In genomic region chr2:121736140-121736461, GRCh38 we compare ENCODE assay signal across 8 cellular contexts. TPM values are rescaled to one million over a fixed set of nuclear protein-coding genes. Genes with fewer than 3 reads are reported as not detected.
DNase-seq lines count a peak whose midpoint lies in the region; ATAC-seq, FAIRE-seq and TF ChIP-seq lines count a peak whose summit lies in the region.

No MANE protein-coding gene starts in this region.

- peaks cover 4% of the 10 kb centered on the region for H3K23me2 ChIP-seq in H1 (ENCODE audit: low read depth, low read length)

- H4K8ac ChIP-seq in H1 (ENCODE audit: extremely low read depth, insufficient read depth, low read length) = no peak overlapping the region

- POLR2A ChIA-PET in CD8-positive, alpha-beta T cell (lab: Charles Lee) = interaction anchor here (0.9 to 3.6 kb wide), 6 partner anchors 11 to 207 kb away, joined by 3 to 37 read pairs (median 11); partner anchors contain the start of genes CLASP1, RNU4ATAC and TSN
- POLR2A ChIA-PET in H1 (lab: Charles Lee; ENCODE audit: partially characterized antibody) = interaction anchor here (1.1 to 2.6 kb wide), 12 partner anchors 9 to 206 kb away, joined by 3 to 22 read pairs (median 4); partner anchors contain the start of genes RNU4ATAC and TSN

- WGBS in H1 (ENCODE audit: extremely low coverage in 1 of 2, insufficient coverage in 1 of 2, insufficient read length in 1 of 2, insufficient replicate concordance in 2 of 2, low coverage in 1 of 2, low lambda C conversion rate in 2 of 2, missing lambda C conversion rate in 1 of 2), 2 experiments = 2% methylated on average over 8 of the region's 8 CpGs; no CpG with 5 or more reads in 1 of the 2 experiments

- no peak for TF ChIP-seq RAD21 in H1 (IDR thresholded peaks at IDR 0.05 in 1 of 2, conservative IDR thresholded peaks at IDR 0.05 in 1 of 2; ENCODE audit: low read depth in 2 of 2, low read length in 2 of 2)

- H3K9me3 ChIP-seq in CD8-positive, alpha-beta T cell (ENCODE audit: low read length) = no peaks in the 10 kb centered on the region
- no peaks in the 10 kb centered on the region for H3K9me3 ChIP-seq in H1 (ENCODE audit: insufficient read depth in 2 of 2, low read depth in 1 of 2, low read length in 1 of 2)

- H3K4me3 ChIP-seq in CD8-positive, alpha-beta T cell (ENCODE audit: low read depth, low read length) = peak overlapping the region; percentile 78
- peak overlapping the region; percentile 96 for H3K4me3 ChIP-seq in NB4 (ENCODE audit: low read depth, low read length)
- peak overlapping the region; percentile 79 to 97 (median 96) for H3K4me3 ChIP-seq in H1 (ENCODE audit: extremely low read depth in 1 of 4, insufficient read depth in 2 of 4, low read depth in 3 of 4, low read length in 4 of 4)

- peak overlapping the region; percentile 97 for H3K27ac Mint-ChIP-seq in CD8-positive, alpha-beta T cell
- H3K27ac Mint-ChIP-seq in osteocyte (ENCODE audit: unreplicated experiment) = peak overlapping the region; percentile 89

- H2AFZ ChIP-seq in H1 (ENCODE audit: low read length) = 0 out of 2 replicates have a peak overlapping the region, but pooled peaks have one; percentile 3

- peak overlapping the region; percentile 8 for H4K5ac ChIP-seq in H1 (ENCODE audit: insufficient read length, low read depth, low read length)

- TF ChIP-seq CTCF in CD8-positive, alpha-beta T cell (IDR thresholded peaks at IDR 0.05) = no peak
- TF ChIP-seq CTCF in NB4 (IDR thresholded peaks at IDR 0.05; ENCODE audit: low read depth, low read length) = no peak
- TF ChIP-seq CTCF in H1 (IDR thresholded peaks at IDR 0.05; ENCODE audit: control extremely low read depth in 1 of 3, insufficient read depth in 1 of 3, low read depth in 1 of 3, low read length in 3 of 3) = no peak
- TF ChIP-seq CTCF in osteocyte (IDR thresholded peaks at IDR 0.05) = no peak

- no peak for ATAC-seq in CD8-positive, alpha-beta T cell
- ATAC-seq in activated CD4-positive, CD25-positive, alpha-beta regulatory T cell treated with anti-CD3 and anti-CD28 coated beads, Interleukin-2, amount 50 U/mL, for 24 hours = no peak

- no peak for TF ChIP-seq EP300 in H1 (IDR thresholded peaks at IDR 0.05; ENCODE audit: borderline replicate concordance in 1 of 2, low read depth in 2 of 2, low read length in 2 of 2)

- H3K23ac ChIP-seq in H1 (ENCODE audit: insufficient read length) = no peak overlapping the region

- no peak for TF ChIP-seq POLR2A in NB4 (IDR thresholded peaks at IDR 0.05; ENCODE audit: extremely low read depth, insufficient read length)
- TF ChIP-seq POLR2A in H1 (IDR thresholded peaks at IDR 0.05; ENCODE audit: control extremely low read depth in 1 of 2, low read depth in 2 of 2, low read length in 2 of 2) = no peak

- peak overlapping the region; percentile 68 for H4K91ac ChIP-seq in H1 (replicated peaks; ENCODE audit: insufficient read length, low read length)

- peaks cover 0 to 12% of the 10 kb centered on the region in 2 experiments for H4K20me1 ChIP-seq in H1 (replicated peaks in 1 of 2; ENCODE audit: control insufficient read depth in 1 of 2, insufficient read depth in 2 of 2, low read length in 2 of 2)

- peak overlapping the region; percentile 81 to 97 (median 86) for H3K9ac ChIP-seq in H1 (replicated peaks in 1 of 4; ENCODE audit: extremely low read depth in 1 of 4, low read depth in 3 of 4, low read length in 3 of 4)

- H3K36me3 Mint-ChIP-seq in CD8-positive, alpha-beta T cell = peaks cover 40% of the 10 kb centered on the region
- H3K36me3 Mint-ChIP-seq in osteocyte (ENCODE audit: unreplicated experiment) = peaks cover 15% of the 10 kb centered on the region

- DNase-seq in CD8-positive, alpha-beta T cell = no peak
- peak; percentile 25 for DNase-seq in NB4 (ENCODE audit: low read depth)
- no peak for DNase-seq in H1 (ENCODE audit: low read depth in 1 of 2, low spot score in 2 of 2)
- DNase-seq in osteocyte (ENCODE audit: extremely low spot score, unreplicated experiment) = no peak
- no peak for DNase-seq in stimulated activated CD4-positive, alpha-beta T cell treated with anti-CD3 and anti-CD28 coated beads, Interleukin-1b, Interleukin-23, amount 100 ng/mL, for 48 hours
- DNase-seq in stimulated activated CD4-positive, alpha-beta T cell treated with anti-CD3 and anti-CD28 coated beads, Interleukin-2, amount 100 ng/mL, for 48 hours = no peak
- no peak for DNase-seq in inferior parietal cortex (ENCODE audit: extremely low spot score)

- peak overlapping the region; percentile 70 to 87 for H3K4me2 ChIP-seq in H1 (ENCODE audit: insufficient read depth in 1 of 2, low read depth in 2 of 2, low read length in 2 of 2)

- H3K27me3 Mint-ChIP-seq in CD8-positive, alpha-beta T cell (ENCODE audit: low read depth) = no peaks in the 10 kb centered on the region
- no peaks in the 10 kb centered on the region for H3K27me3 Mint-ChIP-seq in osteocyte (ENCODE audit: unreplicated experiment)

- H3K56ac ChIP-seq in H1 (replicated peaks; ENCODE audit: insufficient read length, low read depth, low read length) = no peak overlapping the region

- H3K27ac ChIP-seq in CD8-positive, alpha-beta T cell (ENCODE audit: low read depth, low read length) = peak overlapping the region; percentile 83
- peak overlapping the region; percentile 12; the same call in 1 of the 2 replicates for H3K27ac ChIP-seq in H1 (ENCODE audit: low read depth, low read length)

- CTCF ChIA-PET in CD8-positive, alpha-beta T cell (lab: Charles Lee) = interaction anchor here (2.4 kb wide), 1 partner anchor 206 kb away, joined by 12 read pairs; the partner anchor contains the start of gene RNU4ATAC
- CTCF ChIA-PET in H1 (lab: Charles Lee; ENCODE audit: partially characterized antibody) = interaction anchor here (1.1 kb wide), 1 partner anchor 36 kb away, joined by 3 read pairs; no protein-coding TSS in a partner anchor

- peak overlapping the region; percentile 96 for H3K4me3 Mint-ChIP-seq in CD8-positive, alpha-beta T cell
- H3K4me3 Mint-ChIP-seq in osteocyte (ENCODE audit: unreplicated experiment) = peak overlapping the region; percentile 95

- no peak overlapping the region for H3K18ac ChIP-seq in H1 (ENCODE audit: extremely low read depth, low read length)

- H3K79me2 ChIP-seq in H1 (ENCODE audit: control insufficient read depth in 1 of 2, insufficient read depth in 2 of 2, low read length in 2 of 2) = peaks cover 10 to 27% of the 10 kb centered on the region in 2 experiments

- intact Hi-C loops in CD8-positive, alpha-beta T cell (cut with DNase I, micrococcal nuclease) = loop anchor here (1.0 to 10.0 kb wide), 3 partner anchors 87 to 1981 kb away; partner anchors contain the start of genes CLASP1 (in 2 of the 2), PTPN4 (in 2 of the 2) and RNU4ATAC (in 2 of the 2)

- no peak for FAIRE-seq in H1 (lab: Jason Lieb, UNC)

- peak overlapping the region; percentile 57 for H3K4ac ChIP-seq in H1 (replicated peaks; ENCODE audit: insufficient read length, low read depth, low read length)

- H2BK15ac ChIP-seq in H1 (ENCODE audit: low read length) = 0 out of 2 replicates have a peak overlapping the region, but pooled peaks have one; percentile 12

- H3K14ac ChIP-seq in H1 (ENCODE audit: insufficient read length) = peak overlapping the region; percentile 83

- H2AK5ac ChIP-seq in H1 (ENCODE audit: low read depth, low read length) = no peak overlapping the region

- H3K27me3 ChIP-seq in CD8-positive, alpha-beta T cell (ENCODE audit: insufficient read depth, low read length) = no peaks in the 10 kb centered on the region
- H3K27me3 ChIP-seq in H1 (replicated peaks in 1 of 4; ENCODE audit: control insufficient read depth in 3 of 4, extremely low read depth in 1 of 4, insufficient read depth in 3 of 4, low read length in 3 of 4) = no peaks in the 10 kb centered on the region

- no peaks in the 10 kb centered on the region for H3K79me1 ChIP-seq in H1 (ENCODE audit: low read depth, low read length)

- H2BK20ac ChIP-seq in H1 (ENCODE audit: low read length) = no peak overlapping the region

- no peak overlapping the region for H2BK12ac ChIP-seq in H1 (ENCODE audit: low read depth, low read length)

- peaks cover 50% of the 10 kb centered on the region for H3K4me1 Mint-ChIP-seq in CD8-positive, alpha-beta T cell (ENCODE audit: low read depth)
- H3K4me1 Mint-ChIP-seq in osteocyte (ENCODE audit: unreplicated experiment) = peaks cover 12% of the 10 kb centered on the region

- peaks cover 32% of the 10 kb centered on the region for H3K4me1 ChIP-seq in CD8-positive, alpha-beta T cell (ENCODE audit: insufficient read depth, low read length)
- H3K4me1 ChIP-seq in H1 (replicated peaks in 1 of 4; ENCODE audit: control insufficient read depth in 3 of 4, insufficient read depth in 4 of 4, low read length in 3 of 4) = peaks cover 0 to 5% (median 1%) of the 10 kb centered on the region in 4 experiments; a peak in 4 of 7 replicates

- H3K36me3 ChIP-seq in CD8-positive, alpha-beta T cell (ENCODE audit: insufficient read depth, low read length) = peaks cover 14% of the 10 kb centered on the region
- peaks cover 15 to 36% (median 22%) of the 10 kb centered on the region in 4 experiments for H3K36me3 ChIP-seq in H1 (ENCODE audit: control insufficient read depth in 2 of 4, insufficient read depth in 4 of 4, low read length in 3 of 4)

- H2BK5ac ChIP-seq in H1 (ENCODE audit: low read depth, low read length) = peak overlapping the region; percentile 79; the same call in 1 of the 2 replicates

- H3K9me3 Mint-ChIP-seq in CD8-positive, alpha-beta T cell = no peaks in the 10 kb centered on the region
- no peaks in the 10 kb centered on the region for H3K9me3 Mint-ChIP-seq in osteocyte (ENCODE audit: unreplicated experiment)

- no peak overlapping the region for H2BK120ac ChIP-seq in H1 (replicated peaks; ENCODE audit: low read depth, low read length)

RNA-seq across cellular contexts. Expression of gene NIFK, which starts 0.6 kb away (rescaled TPM):
- total RNA-seq in CD8-positive, alpha-beta T cell = 10 to 100 TPM; 43.0 to 49.6 TPM
- 99.3 and 117 TPM in 2 replicates for total RNA-seq in H1 (2021; fragmentation: NEBNext Ultra II Directional; extraction: Animal tissue kit (Norgen Biotek cat#: 25700))
- 12.2 and 24.4 TPM in 2 replicates for polyA plus RNA-seq in H1 (2011; rRNA removed)
- 28.9 TPM for polyA plus RNA-seq in H1 (2011; cell fraction: cytosol; rRNA removed)
- polyA plus RNA-seq in H1 (2011; cell fraction: nucleus; rRNA removed) = 9.9 TPM
- polyA plus RNA-seq in H1 (2012, experiment 1 of 2) = 38.2 to 75.3 TPM (median 47.9 TPM) in 4 replicates
- polyA plus RNA-seq in H1 (2012, experiment 2 of 2) = 9.8 TPM
- 178 TPM for polyA plus RNA-seq in H1 (2013, experiment 1 of 2)
- 171 TPM for polyA plus RNA-seq in H1 (2013, experiment 2 of 2)
- polyA minus RNA-seq in H1 (2011; rRNA and poly(A)+ RNA removed) = 14.6 and 16.2 TPM in 2 replicates
- 16.1 TPM for polyA minus RNA-seq in H1 (2011; cell fraction: cytosol; rRNA and poly(A)+ RNA removed)
- polyA minus RNA-seq in H1 (2011; cell fraction: nucleus; rRNA and poly(A)+ RNA removed) = 21.0 TPM
- total RNA-seq in osteocyte = 39.9 and 41.0 TPM in 2 replicates

RNA-seq across cellular contexts. Expression of gene TSN, which starts 19.4 kb away (rescaled TPM):
- 10 to 100 TPM; 66.8 to 75.2 TPM for total RNA-seq in CD8-positive, alpha-beta T cell
- 96.1 and 96.3 TPM in 2 replicates for total RNA-seq in H1 (2021; fragmentation: NEBNext Ultra II Directional; extraction: Animal tissue kit (Norgen Biotek cat#: 25700))
- 30.6 and 44.4 TPM in 2 replicates for polyA plus RNA-seq in H1 (2011; rRNA removed)
- 41.2 TPM for polyA plus RNA-seq in H1 (2011; cell fraction: cytosol; rRNA removed)
- polyA plus RNA-seq in H1 (2011; cell fraction: nucleus; rRNA removed) = 20.6 TPM
- 45.5 to 71.2 TPM (median 55.4 TPM) in 4 replicates for polyA plus RNA-seq in H1 (2012, experiment 1 of 2)
- polyA plus RNA-seq in H1 (2012, experiment 2 of 2) = 11.8 TPM
- polyA plus RNA-seq in H1 (2013, experiment 1 of 2) = 45.9 TPM
- polyA plus RNA-seq in H1 (2013, experiment 2 of 2) = 49.5 TPM
- polyA minus RNA-seq in H1 (2011; rRNA and poly(A)+ RNA removed) = 50.1 and 67.4 TPM in 2 replicates
- polyA minus RNA-seq in H1 (2011; cell fraction: cytosol; rRNA and poly(A)+ RNA removed) = 44.2 TPM
- 54.5 TPM for polyA minus RNA-seq in H1 (2011; cell fraction: nucleus; rRNA and poly(A)+ RNA removed)
- 61.4 and 68.6 TPM in 2 replicates for total RNA-seq in osteocyte
